ENCODE assay signal across 14 cellular contexts in genomic region chr17:58254803-58255202, GRCh38. TPM values are rescaled to one million over a fixed set of nuclear protein-coding genes. Genes with fewer than 3 reads are reported as not detected.
DNase-seq lines count a peak whose midpoint lies in the region; ATAC-seq and TF ChIP-seq lines count a peak whose summit lies in the region.
"Had no signal": no experiment of that assay in that cellular context is flagged by ENCODE, and none has a peak within 500 bp of the region (broad histone marks: within the 10 kb centered on the region; RNA-seq: fewer than 3 reads in every experiment).

No MANE protein-coding gene starts in this region.

- H3K4me3 ChIP-seq in right atrium auricular region (no peak overlapping the region), dorsolateral prefrontal cortex (no peak overlapping the region)
- H3K4me3 ChIP-seq: colonic mucosa, tibial nerve had no signal

- no peaks in the 10 kb centered on the region for H3K9me3 ChIP-seq in right atrium auricular region
- H3K9me3 ChIP-seq: colonic mucosa, tibial nerve had no signal

- DNase-seq in right atrium auricular region (ENCODE audit: low spot score), result peak; percentile 43
- no peak for DNase-seq in cardiac septum (ENCODE audit: low spot score)
- peak; percentile 74 for DNase-seq in iPS-NIHi7 (ENCODE audit: extremely low spot score)
- no peak for DNase-seq in dorsolateral prefrontal cortex
- DNase-seq: colonic mucosa, DMS79, NCI-H2171, posterior cingulate gyrus had no signal

- no peaks in the 10 kb centered on the region for H3K36me3 ChIP-seq in right atrium auricular region
- H3K36me3 ChIP-seq: colonic mucosa, tibial nerve had no signal

- H3K27me3 ChIP-seq in right atrium auricular region (no peaks in the 10 kb centered on the region), dorsolateral prefrontal cortex (peaks cover 0 to 23% (median 4%) of the 10 kb centered on the region in 45 donors)
- H3K27me3 ChIP-seq: colonic mucosa had no signal

- H3K27ac ChIP-seq in right atrium auricular region (no peak overlapping the region), VCaP (no peak overlapping the region), dorsolateral prefrontal cortex (no peak overlapping the region)
- H3K27ac ChIP-seq: colonic mucosa, tibial nerve had no signal

- TF ChIP-seq CTCF in right atrium auricular region (IDR thresholded peaks at IDR 0.05) (no peak), VCaP (conservative IDR thresholded peaks at IDR 0.05) (peak; percentile 62), dorsolateral prefrontal cortex (IDR thresholded peaks at IDR 0.05 in 54 of 56, conservative IDR thresholded peaks at IDR 0.05 in 2 of 56; ENCODE audit: low read depth in 1 of 56, partially characterized antibody in 56 of 56) (no peak)

- intact Hi-C loops in cardiac septum (cut with DNase I), result no loop called here
- intact Hi-C loops in dorsolateral prefrontal cortex (cut with DNase I), result no loop called here

- peaks cover 0 to 2% of the 10 kb centered on the region in 2 donors for H3K4me1 ChIP-seq in right atrium auricular region
- H3K4me1 ChIP-seq: colonic mucosa had no signal

- ATAC-seq in GM21737 (IDR thresholded peaks at IDR 0.05; ENCODE audit: unreplicated experiment) (no peak), HG02973 (IDR thresholded peaks at IDR 0.05; ENCODE audit: unreplicated experiment) (no peak), HG03280 (IDR thresholded peaks at IDR 0.05; ENCODE audit: unreplicated experiment) (no peak)

RNA-seq across cellular contexts. Expression of gene LPO, which starts 16.4 kb away (rescaled TPM):
- total RNA-seq in right atrium auricular region (not detected), cardiac septum (not detected), dorsolateral prefrontal cortex (1 to 10 TPM in 8 of 120 experiments, under 1 TPM in 65, not detected in 47; 0.14 to 2.1 (median 0.46) TPM)
- total RNA-seq: colonic mucosa, mucosa of gallbladder, tibial nerve had no signal

RNA-seq across cellular contexts. Expression of gene MPO, which starts 25.9 kb away (rescaled TPM):
- total RNA-seq in right atrium auricular region, result under 1 TPM; 0.12 to 0.30 TPM
- total RNA-seq in cardiac septum, result 0.94 TPM
- 1 to 10 TPM in 85 of 120 experiments, under 1 TPM in 35; 0.24 to 8.7 (median 1.6) TPM for total RNA-seq in dorsolateral prefrontal cortex
- total RNA-seq: colonic mucosa, tibial nerve had no signal

RNA-seq across cellular contexts. Expression of gene MKS1, which starts 35.7 kb away (rescaled TPM):
- total RNA-seq in right atrium auricular region (1 to 10 TPM; 4.8 to 6.4 TPM), cardiac septum (9.3 TPM), dorsolateral prefrontal cortex (10 to 100 TPM; 16.0 to 48.1 (median 25.0) TPM)

Comparison
In these comparisons a context has a peak if more than half of its experiments do, and no peak if none do; other contexts are left out.
1. DNase-seq: peak in right atrium auricular region (single experiment) and iPS-NIHi7 (single experiment); none in cardiac septum (single experiment) and dorsolateral prefrontal cortex (0 of 10).